ENCODE assay signal across 16 cellular contexts in genomic region chr1:226584164-226584563, GRCh38. TPM values are rescaled to one million over a fixed set of nuclear protein-coding genes. Genes with fewer than 3 reads are reported as not detected.
"Had no signal": no experiment of that assay in that cellular context is flagged by ENCODE, and none has a peak within 500 bp of the region (broad histone marks: within the 10 kb centered on the region; RNA-seq: fewer than 3 reads in every experiment).

No MANE protein-coding gene starts in this region.

- H3K4me3 ChIP-seq: adrenal gland, cardiac muscle cell, right atrium auricular region, tibial nerve, uterus had no signal

- DNase-seq: activated CD4-positive, alpha-beta memory T cell treated with anti-CD3 and anti-CD28 coated beads, Interleukin-2, amount 10 ng/mL, durations not matched to agents 7 days and 5 days; activated naive CD4-positive, alpha-beta T cell treated with anti-CD3 and anti-CD28 coated beads, Interleukin-2, amount 50 U/mL, for 16 hours; activated T-cell treated with anti-CD3 and anti-CD28 coated beads, Interleukin-2, amount 50 U/mL, for 24 hours; adrenal gland; effector CD4-positive, alpha-beta T cell; foreskin fibroblast; hippocampal formation; stimulated activated CD4-positive, alpha-beta T cell treated with anti-CD3 and anti-CD28 coated beads, Interleukin-4, amount 100 ng/mL, for 24 hours; stimulated activated naive CD4-positive, alpha-beta T cell treated with Interleukin-2 at 50 U/mL for 16 hours; substantia nigra; T1000; uterus; WERI-Rb-1 had no signal

- H3K27ac ChIP-seq: adrenal gland, cardiac muscle cell, right atrium auricular region, tibial nerve, uterus, WERI-Rb-1 had no signal

- H3K9me3 ChIP-seq: adrenal gland, right atrium auricular region, tibial nerve, uterus had no signal

- H3K36me3 ChIP-seq: adrenal gland, cardiac muscle cell, right atrium auricular region, tibial nerve, uterus, WERI-Rb-1 had no signal

- H3K27me3 ChIP-seq: adrenal gland, cardiac muscle cell, right atrium auricular region, tibial nerve, uterus had no signal

- H3K4me1 ChIP-seq: uterus had no signal

RNA-seq across cellular contexts. Expression of gene STUM, which starts 35.6 kb away (rescaled TPM):
- total RNA-seq: activated CD4-positive, alpha-beta memory T cell treated with anti-CD3 and anti-CD28 coated beads, Interleukin-2, amount 10 ng/mL, durations not matched to agents 7 days and 5 days had no signal
